In genomic region chr15:26561130-26561529, GRCh38 we compare ENCODE assay signal across 23 cellular contexts.
"Had no signal": no experiment of that assay in that cellular context is flagged by ENCODE, and none has a peak within 500 bp of the region (broad histone marks: within the 10 kb centered on the region; RNA-seq: fewer than 3 reads in every experiment).

No MANE protein-coding gene starts in this region.

- H3K27ac ChIP-seq: colonic mucosa, esophagus muscularis mucosa, foreskin keratinocyte, gastroesophageal sphincter, left lung, parathyroid adenoma, sigmoid colon, thoracic aorta, tibial nerve, upper lobe of left lung had no signal

- H3K36me3 ChIP-seq: colonic mucosa, esophagus muscularis mucosa, gastroesophageal sphincter, left lung, sigmoid colon, thoracic aorta, tibial nerve, upper lobe of left lung had no signal

- H3K9me3 Mint-ChIP-seq: endodermal cell, neural crest cell had no signal

- H3K27ac Mint-ChIP-seq: dendritic cell treated with granulocyte-macrophage colony-stimulating factor and Interleukin-4, amounts not matched to agents 40 ng/mL and 50 ng/mL, for 4 days; endodermal cell; memory B cell; natural killer cell; progenitor cell of endocrine pancreas; stimulated activated naive B cell treated with anti-CD40 and anti-IgM and Interleukin-4, amounts not matched to agents 10 μg/mL and 1 μg/mL and 100 μg/mL, for 72 hours; stimulated activated naive CD8-positive, alpha-beta T cell treated with anti-CD3 and anti-CD28 coated beads, Interleukin-15, Interleukin-2, amounts not matched to agents 100 ng/mL and 50 ng/mL, for 24 hours had no signal

- H3K27me3 ChIP-seq: colonic mucosa, esophagus muscularis mucosa, foreskin keratinocyte, gastroesophageal sphincter, left lung, sigmoid colon, upper lobe of left lung had no signal

- H3K4me1 ChIP-seq: colonic mucosa, esophagus muscularis mucosa, foreskin keratinocyte, gastroesophageal sphincter, left lung, parathyroid adenoma, sigmoid colon, tibial nerve, upper lobe of left lung had no signal

- H3K4me1 Mint-ChIP-seq: central memory CD8-positive, alpha-beta T cell; memory B cell; natural killer cell; stimulated activated naive B cell treated with anti-CD40 and anti-IgM and Interleukin-4, amounts not matched to agents 10 μg/mL and 1 μg/mL and 100 μg/mL, for 72 hours had no signal

- H3K27me3 Mint-ChIP-seq: central memory CD8-positive, alpha-beta T cell; dendritic cell treated with granulocyte-macrophage colony-stimulating factor and Interleukin-4, amounts not matched to agents 40 ng/mL and 50 ng/mL, for 4 days; memory B cell; progenitor cell of endocrine pancreas; stimulated activated naive B cell treated with anti-CD40 and anti-IgM and Interleukin-4, amounts not matched to agents 10 μg/mL and 1 μg/mL and 100 μg/mL, for 72 hours; stimulated activated naive CD8-positive, alpha-beta T cell treated with anti-CD3 and anti-CD28 coated beads, Interleukin-15, Interleukin-2, amounts not matched to agents 100 ng/mL and 50 ng/mL, for 24 hours had no signal

- H3K4me3 ChIP-seq: colonic mucosa, esophagus muscularis mucosa, gastroesophageal sphincter, left lung, lung, sigmoid colon, thoracic aorta, tibial nerve, upper lobe of left lung had no signal

- DNase-seq: colonic mucosa; effector CD8-positive, alpha-beta T cell; endodermal cell; foreskin keratinocyte; left lung; natural killer cell; sigmoid colon; stimulated activated CD4-positive, alpha-beta T cell treated with anti-CD3 and anti-CD28 coated beads, Interleukin-15, amount 100 ng/mL, for 24 hours; stimulated activated CD4-positive, alpha-beta T cell treated with anti-CD3 and anti-CD28 coated beads, Interleukin-2, amount 100 ng/mL, for 48 hours; stimulated activated naive B cell treated with anti-CD40 and anti-IgM and Interleukin-4, amounts not matched to agents 10 μg/mL and 1 μg/mL and 100 μg/mL, for 72 hours; upper lobe of left lung had no signal

- H3K9me3 ChIP-seq: colonic mucosa, esophagus muscularis mucosa, gastroesophageal sphincter, thoracic aorta, tibial nerve had no signal

- H3K36me3 Mint-ChIP-seq: memory B cell; natural killer cell; stimulated activated naive B cell treated with anti-CD40 and anti-IgM and Interleukin-4, amounts not matched to agents 10 μg/mL and 1 μg/mL and 100 μg/mL, for 72 hours had no signal

- H3K4me3 Mint-ChIP-seq: central memory CD8-positive, alpha-beta T cell; dendritic cell treated with granulocyte-macrophage colony-stimulating factor and Interleukin-4, amounts not matched to agents 40 ng/mL and 50 ng/mL, for 4 days; endodermal cell; memory B cell; natural killer cell; neural crest cell; stimulated activated naive B cell treated with anti-CD40 and anti-IgM and Interleukin-4, amounts not matched to agents 10 μg/mL and 1 μg/mL and 100 μg/mL, for 72 hours; stimulated activated naive CD8-positive, alpha-beta T cell treated with anti-CD3 and anti-CD28 coated beads, Interleukin-15, Interleukin-2, amounts not matched to agents 100 ng/mL and 50 ng/mL, for 24 hours had no signal

- ATAC-seq: foreskin keratinocyte; gastroesophageal sphincter; left lung; natural killer cell; stimulated activated naive B cell treated with anti-CD40 and anti-IgM and Interleukin-4, amounts not matched to agents 10 μg/mL and 1 μg/mL and 100 μg/mL, for 72 hours had no signal
